ENCODE assay signal across 20 cellular contexts in genomic region chr13:49610176-49610575, GRCh38.
DNase-seq lines count a peak whose midpoint lies in the region.
"Had no signal": no experiment of that assay in that cellular context is flagged by ENCODE, and none has a peak within 500 bp of the region (broad histone marks: within the 10 kb centered on the region; RNA-seq: fewer than 3 reads in every experiment).

No MANE protein-coding gene starts in this region.

- DNase-seq in NCI-H1417 (lab: John Stamatoyannopoulos, UW) (peak; percentile 41 to 87 (median 86)), NCI-H1417 treated with DMSO at 0.1 percent for 48 hours (lab: John Stamatoyannopoulos, UW) (no peak), NCI-H1105 (lab: John Stamatoyannopoulos, UW) (peak; percentile 86), NCI-H510A (lab: John Stamatoyannopoulos, UW) (peak; percentile 69), glomerular visceral epithelial cell (ENCODE audit: extremely low spot score) (peak; percentile 18), germinal center (ENCODE audit: low spot score) (no peak), NK-92 (lab: John Stamatoyannopoulos, UW; ENCODE audit: unreplicated experiment) (no peak), SKM-1 (lab: John Stamatoyannopoulos, UW; ENCODE audit: unreplicated experiment) (no peak)
- DNase-seq: activated CD8-positive, alpha-beta T cell treated with anti-CD3 and anti-CD28 coated beads, Interleukin-2, amount 10 ng/mL, durations not matched to agents 7 days and 5 days; activated naive CD8-positive, alpha-beta T cell treated with anti-CD3 and anti-CD28 coated beads, Interleukin-2, amount 50 U/mL, for 24 hours; activated T-cell treated with anti-CD3 and anti-CD28 coated beads, Interleukin-2, amount 50 U/mL, for 72 hours; esophagus squamous epithelium; heart right ventricle; islet precursor cell; mesenchymal stem cell; NCI-H2107; nephron progenitor cell; psoas muscle; stimulated activated CD4-positive, alpha-beta T cell treated with anti-CD3 and anti-CD28 coated beads, Interleukin-12 subunit alpha, Interleukin-12 subunit beta, amount 100 ng/mL, for 4 hours; T-cell had no signal

Comparison
In these comparisons a context has a peak if more than half of its experiments do, and no peak if none do; other contexts are left out.
1. DNase-seq: peak in NCI-H1417 (3 of 3), NCI-H1105 (single experiment), NCI-H510A (single experiment) and glomerular visceral epithelial cell (single experiment); none in NCI-H1417 treated with DMSO at 0.1 percent for 48 hours (single experiment), germinal center (single experiment), NK-92 (single experiment) and SKM-1 (single experiment).